Comparison of ENCODE assay signal across 23 cellular contexts in genomic region chr2:71706121-71706520, GRCh38.
A peak's percentile ranks its signal among the peaks of the same experiment; 100 is the strongest.
DNase-seq lines count a peak whose midpoint lies in the region; ATAC-seq lines count a peak whose summit lies in the region.
"Had no signal": no experiment of that assay in that cellular context is flagged by ENCODE, and none has a peak within 500 bp of the region (broad histone marks: within the 10 kb centered on the region; RNA-seq: fewer than 3 reads in every experiment).

No MANE protein-coding gene starts in this region.

- H3K4me3 ChIP-seq in right cardiac atrium (ENCODE audit: low read length) = no peak overlapping the region
- H3K4me3 ChIP-seq: GM12878, GM23338, HAP-1, PC-9 had no signal

- DNase-seq in NCI-H2171 treated with DMSO at 0.1 percent for 48 hours (lab: John Stamatoyannopoulos, UW) (peak; percentile 13), NCI-H2171 (lab: John Stamatoyannopoulos, UW) (no peak), right cardiac atrium (no peak), cardiac septum (ENCODE audit: low spot score) (no peak), posterior vena cava (ENCODE audit: low spot score) (peak; percentile 66), T-helper 9 cell (no peak), KBM-7 (no peak)
- DNase-seq: CD8-positive, alpha-beta memory T cell; DMS 273 treated with DMSO at 0.1 percent for 48 hours; EL; GDM1; HFFc6; MM.1S; NCI-H1694 treated with DMSO at 0.1 percent for 48 hours; NCI-H2081; NCI-H345; NCI-H774; PC-9 had no signal

- ATAC-seq in right cardiac atrium = no peak
- ATAC-seq: GM12878, GM23338 had no signal

- H3K4me1 ChIP-seq in right cardiac atrium (ENCODE audit: control insufficient read depth, insufficient read depth, low read length) = peaks cover 20% of the 10 kb centered on the region
- H3K4me1 ChIP-seq: HAP-1 had no signal

- in situ Hi-C loops in KBM-7 (cut with MboI; ENCODE audit: low pct_unique_long_range_greater_than_20kb, low sequenced_read_pairs) = no loop called here

- H3K27me3 ChIP-seq in right cardiac atrium (ENCODE audit: control insufficient read depth, insufficient read depth) = no peaks in the 10 kb centered on the region

- WGBS in right cardiac atrium = 69% methylated on average over 4 of the region's 4 CpGs

- intact Hi-C loops in right cardiac atrium (cut with DNase I) (loop anchor here in 1 of 4 donors (5.0 kb wide), 1 partner anchor 89 kb away; no protein-coding TSS in a partner anchor), cardiac septum (cut with DNase I) (loop anchor here (10.0 kb wide), 1 partner anchor 439 kb away; the partner anchor contains the start of gene CYP26B1), posterior vena cava (cut with DNase I) (no loop called here)

- peak overlapping the region; percentile 0 for H3K27ac ChIP-seq in right cardiac atrium (ENCODE audit: low read length)
- H3K27ac ChIP-seq: 22Rv1, KMS-11, PC-9 had no signal

- H3K9me3 ChIP-seq in right cardiac atrium (ENCODE audit: control insufficient read depth, low read length) = no peaks in the 10 kb centered on the region
- H3K9me3 ChIP-seq: HAP-1 had no signal

Comparison
In these comparisons a context has a peak if more than half of its experiments do, and no peak if none do; other contexts are left out.
1. DNase-seq: peak in NCI-H2171 treated with DMSO at 0.1 percent for 48 hours (single experiment) and posterior vena cava (single experiment); none in NCI-H2171 (single experiment), right cardiac atrium (0 of 3), cardiac septum (single experiment), T-helper 9 cell (single experiment) and KBM-7 (single experiment).